Comparison of ENCODE assay signal across 15 cellular contexts in the genomic region with DNA sequence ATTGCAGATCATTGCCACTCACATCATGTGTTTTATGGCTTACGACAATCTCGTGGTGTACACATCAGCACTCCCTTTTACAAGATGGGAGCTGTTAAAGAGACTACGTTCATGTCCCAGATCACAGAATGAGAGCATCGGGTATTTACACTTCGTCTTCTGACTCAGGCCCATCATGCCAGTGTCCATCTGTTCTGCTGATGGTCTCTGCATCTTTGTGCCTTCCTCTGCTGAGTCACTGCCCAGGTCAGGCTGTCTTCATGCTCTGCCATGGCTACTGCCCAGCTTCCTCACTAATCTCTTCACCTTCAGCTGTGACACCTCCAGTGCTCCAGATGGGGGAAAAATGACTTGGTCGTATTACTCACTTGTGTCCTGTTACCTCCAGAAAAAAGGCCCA.
DNase-seq lines count a peak whose midpoint lies in the region; ATAC-seq lines count a peak whose summit lies in the region.
"Had no signal": no experiment of that assay in that cellular context is flagged by ENCODE, and none has a peak within 500 bp of the region (broad histone marks: within the 10 kb centered on the region; RNA-seq: fewer than 3 reads in every experiment).

No MANE protein-coding gene starts in this region.

- peak overlapping the region; percentile 68 for H3K27ac Mint-ChIP-seq in activated naive CD4-positive, alpha-beta T cell treated with anti-CD3 and anti-CD28 coated beads for 36 hours
- peak overlapping the region; percentile 56 for H3K27ac Mint-ChIP-seq in stimulated activated naive CD8-positive, alpha-beta T cell treated with anti-CD3 and anti-CD28 coated beads, Interleukin-15, Interleukin-2, amounts not matched to agents 100 ng/mL and 50 ng/mL, for 24 hours

- H3K9me3 Mint-ChIP-seq in activated naive CD4-positive, alpha-beta T cell treated with anti-CD3 and anti-CD28 coated beads for 36 hours = no peaks in the 10 kb centered on the region
- H3K9me3 Mint-ChIP-seq in stimulated activated naive CD8-positive, alpha-beta T cell treated with anti-CD3 and anti-CD28 coated beads, Interleukin-15, Interleukin-2, amounts not matched to agents 100 ng/mL and 50 ng/mL, for 24 hours = no peaks in the 10 kb centered on the region

- no peak overlapping the region for H3K4me3 Mint-ChIP-seq in activated naive CD4-positive, alpha-beta T cell treated with anti-CD3 and anti-CD28 coated beads for 36 hours
- H3K4me3 Mint-ChIP-seq in stimulated activated naive CD8-positive, alpha-beta T cell treated with anti-CD3 and anti-CD28 coated beads, Interleukin-15, Interleukin-2, amounts not matched to agents 100 ng/mL and 50 ng/mL, for 24 hours = no peak overlapping the region

- no peak for ATAC-seq in HG02981 (IDR thresholded peaks at IDR 0.05; ENCODE audit: unreplicated experiment)

- H3K4me1 Mint-ChIP-seq in activated naive CD4-positive, alpha-beta T cell treated with anti-CD3 and anti-CD28 coated beads for 36 hours (ENCODE audit: low read depth) = peaks cover 78% of the 10 kb centered on the region
- peaks cover 70% of the 10 kb centered on the region for H3K4me1 Mint-ChIP-seq in stimulated activated naive CD8-positive, alpha-beta T cell treated with anti-CD3 and anti-CD28 coated beads, Interleukin-15, Interleukin-2, amounts not matched to agents 100 ng/mL and 50 ng/mL, for 24 hours (ENCODE audit: low read depth)

- no peaks in the 10 kb centered on the region for H3K27me3 Mint-ChIP-seq in activated naive CD4-positive, alpha-beta T cell treated with anti-CD3 and anti-CD28 coated beads for 36 hours (ENCODE audit: low read depth)
- no peaks in the 10 kb centered on the region for H3K27me3 Mint-ChIP-seq in stimulated activated naive CD8-positive, alpha-beta T cell treated with anti-CD3 and anti-CD28 coated beads, Interleukin-15, Interleukin-2, amounts not matched to agents 100 ng/mL and 50 ng/mL, for 24 hours

- CTCF ChIA-PET in activated naive CD4-positive, alpha-beta T cell treated with anti-CD3 and anti-CD28 coated beads for 36 hours (lab: Charles Lee) = interaction anchor here (1.0 to 1.1 kb wide), 3 partner anchors 19 to 132 kb away, joined by 3 to 4 read pairs (median 3); no protein-coding TSS in a partner anchor

- H3K36me3 Mint-ChIP-seq in activated naive CD4-positive, alpha-beta T cell treated with anti-CD3 and anti-CD28 coated beads for 36 hours (ENCODE audit: low read depth) = no peaks in the 10 kb centered on the region
- no peaks in the 10 kb centered on the region for H3K36me3 Mint-ChIP-seq in stimulated activated naive CD8-positive, alpha-beta T cell treated with anti-CD3 and anti-CD28 coated beads, Interleukin-15, Interleukin-2, amounts not matched to agents 100 ng/mL and 50 ng/mL, for 24 hours (ENCODE audit: low read depth)

- DNase-seq in activated naive CD4-positive, alpha-beta T cell treated with anti-CD3 and anti-CD28 coated beads for 36 hours = no peak
- DNase-seq in activated naive CD4-positive, alpha-beta T cell treated with Interleukin-2 at 50 U/mL for 16 hours = no peak
- peak; percentile 28 for DNase-seq in NCI-H69 (lab: John Stamatoyannopoulos, UW)
- DNase-seq in cerebellum (ENCODE audit: low spot score) = peak; percentile 27
- DNase-seq in midbrain (lab: John Stamatoyannopoulos, UW) = no peak
- no peak for DNase-seq in NCI-H1436 treated with DMSO at 0.1 percent for 48 hours (lab: John Stamatoyannopoulos, UW)
- DNase-seq: COR-L47, DMS153, NCI-H1417, NCI-H2029, NCI-H2171 treated with DMSO at 0.1 percent for 48 hours, NCI-H774, PC-9 had no signal

- intact Hi-C loops in activated naive CD4-positive, alpha-beta T cell treated with anti-CD3 and anti-CD28 coated beads for 36 hours (cut with micrococcal nuclease) = loop anchor here (10.0 kb wide), 1 partner anchor 418 kb away; a partner anchor contains a TSS

Comparison
In these comparisons a context has a peak if more than half of its experiments do, and no peak if none do; other contexts are left out.
1. DNase-seq: peak in NCI-H69 (single experiment) and cerebellum (single experiment); none in activated naive CD4-positive, alpha-beta T cell treated with anti-CD3 and anti-CD28 coated beads for 36 hours (single experiment), activated naive CD4-positive, alpha-beta T cell treated with Interleukin-2 at 50 U/mL for 16 hours (single experiment), midbrain (single experiment) and NCI-H1436 treated with DMSO at 0.1 percent for 48 hours (single experiment).